Comparison of ENCODE assay signal across 10 cellular contexts in genomic region chr10:124703372-124703771, GRCh38. TPM values are rescaled to one million over a fixed set of nuclear protein-coding genes. Genes with fewer than 3 reads are reported as not detected.
A peak's percentile ranks its signal among the peaks of the same experiment; 100 is the strongest.
DNase-seq lines count a peak whose midpoint lies in the region; ATAC-seq and TF ChIP-seq lines count a peak whose summit lies in the region.
"Had no signal": no experiment of that assay in that cellular context is flagged by ENCODE, and none has a peak within 500 bp of the region (broad histone marks: within the 10 kb centered on the region; RNA-seq: fewer than 3 reads in every experiment).

No MANE protein-coding gene starts in this region.

- H3K9me3 Mint-ChIP-seq in CD8-positive, alpha-beta T cell: no peaks in the 10 kb centered on the region
- H3K9me3 Mint-ChIP-seq in activated CD4-positive, alpha-beta memory T cell treated with anti-CD3 and anti-CD28 coated beads, Interleukin-2, amount 10 ng/mL, durations not matched to agents 7 days and 5 days: no peaks in the 10 kb centered on the region

- intact Hi-C loops in CD8-positive, alpha-beta T cell (cut with DNase I, micrococcal nuclease): no loop called here
- intact Hi-C loops in left ventricle myocardium inferior (cut with micrococcal nuclease): loop anchor here (5.0 kb wide), 1 partner anchor 39 kb away; the partner anchor contains the start of gene FAM53B
- intact Hi-C loops in gastrocnemius medialis (cut with DNase I; ENCODE audit: low total_unique reads): no loop called here

- H3K4me3 ChIP-seq in CD8-positive, alpha-beta T cell (ENCODE audit: low read depth, low read length): no peak overlapping the region
- H3K4me3 ChIP-seq in left ventricle myocardium inferior: peak overlapping the region; percentile 45
- peak overlapping the region in 2 of 4 donors; percentile 3 to 28 for H3K4me3 ChIP-seq in gastrocnemius medialis

- no peak for DNase-seq in CD8-positive, alpha-beta T cell
- DNase-seq in activated CD4-positive, alpha-beta memory T cell treated with anti-CD3 and anti-CD28 coated beads, Interleukin-2, amount 10 ng/mL, durations not matched to agents 7 days and 5 days: no peak
- DNase-seq in left ventricle myocardium inferior (no peak), gastrocnemius medialis (no peak), NCI-H1092 treated with DMSO at 0.1 percent for 48 hours (lab: John Stamatoyannopoulos, UW) (no peak)
- DNase-seq: DMS79; effector CD8-positive, alpha-beta T cell had no signal

- H3K4me1 ChIP-seq in CD8-positive, alpha-beta T cell (ENCODE audit: insufficient read depth, low read length): peaks cover 83% of the 10 kb centered on the region
- H3K4me1 ChIP-seq in left ventricle myocardium inferior (peaks cover 100% of the 10 kb centered on the region), gastrocnemius medialis (peaks cover 100% of the 10 kb centered on the region in 2 donors)

- H3K9me3 ChIP-seq in CD8-positive, alpha-beta T cell (ENCODE audit: low read length): no peaks in the 10 kb centered on the region
- H3K9me3 ChIP-seq in left ventricle myocardium inferior (replicated peaks) (no peaks in the 10 kb centered on the region), gastrocnemius medialis (no peaks in the 10 kb centered on the region)

- POLR2A ChIA-PET in CD8-positive, alpha-beta T cell (lab: Charles Lee): interaction anchor here (7.2 kb wide), 1 partner anchor 15 kb away, joined by 43 read pairs; no protein-coding TSS in a partner anchor
- POLR2A ChIA-PET in activated CD4-positive, alpha-beta memory T cell treated with anti-CD3 and anti-CD28 coated beads, Interleukin-2, amount 10 ng/mL, durations not matched to agents 7 days and 5 days (lab: Charles Lee): interaction anchor here (1.2 to 15.0 kb wide), 7 partner anchors 6 to 38 kb away, joined by 5 to 460 read pairs (median 38); no protein-coding TSS in a partner anchor

- peak overlapping the region; percentile 97 for H3K27ac Mint-ChIP-seq in CD8-positive, alpha-beta T cell
- H3K27ac Mint-ChIP-seq in activated CD4-positive, alpha-beta memory T cell treated with anti-CD3 and anti-CD28 coated beads, Interleukin-2, amount 10 ng/mL, durations not matched to agents 7 days and 5 days: peak overlapping the region; percentile 96

- peaks cover 8% of the 10 kb centered on the region for H3K36me3 ChIP-seq in CD8-positive, alpha-beta T cell (ENCODE audit: insufficient read depth, low read length)
- H3K36me3 ChIP-seq in left ventricle myocardium inferior (peaks cover 9% of the 10 kb centered on the region), gastrocnemius medialis (no peaks in the 10 kb centered on the region)

- in situ Hi-C loops in gastrocnemius medialis (cut with MboI; ENCODE audit: low sequenced_read_pairs in 4 of 4): no loop called here

- ATAC-seq in CD8-positive, alpha-beta T cell: no peak
- no peak for ATAC-seq in gastrocnemius medialis
- ATAC-seq in GM21367 (IDR thresholded peaks at IDR 0.05; ENCODE audit: unreplicated experiment): no peak
- no peak for ATAC-seq in GM19035 (IDR thresholded peaks at IDR 0.05; ENCODE audit: unreplicated experiment)
- ATAC-seq in HG03520 (IDR thresholded peaks at IDR 0.05; ENCODE audit: unreplicated experiment): no peak

- peaks cover 49% of the 10 kb centered on the region for H3K36me3 Mint-ChIP-seq in CD8-positive, alpha-beta T cell
- H3K36me3 Mint-ChIP-seq in activated CD4-positive, alpha-beta memory T cell treated with anti-CD3 and anti-CD28 coated beads, Interleukin-2, amount 10 ng/mL, durations not matched to agents 7 days and 5 days (ENCODE audit: low read depth): peaks cover 68% of the 10 kb centered on the region

- H3K27ac ChIP-seq in CD8-positive, alpha-beta T cell (ENCODE audit: low read depth, low read length): no peak overlapping the region
- H3K27ac ChIP-seq in left ventricle myocardium inferior (replicated peaks): peak overlapping the region; percentile 92
- peak overlapping the region; percentile 93 to 98 (median 96) for H3K27ac ChIP-seq in gastrocnemius medialis

- H3K27me3 Mint-ChIP-seq in CD8-positive, alpha-beta T cell (ENCODE audit: low read depth): no peaks in the 10 kb centered on the region
- no peaks in the 10 kb centered on the region for H3K27me3 Mint-ChIP-seq in activated CD4-positive, alpha-beta memory T cell treated with anti-CD3 and anti-CD28 coated beads, Interleukin-2, amount 10 ng/mL, durations not matched to agents 7 days and 5 days

- CTCF ChIA-PET in CD8-positive, alpha-beta T cell (lab: Charles Lee): interaction anchor here (1.3 to 8.3 kb wide), 5 partner anchors 11 to 55 kb away, joined by 4 to 115 read pairs (median 6); no protein-coding TSS in a partner anchor
- CTCF ChIA-PET in activated CD4-positive, alpha-beta memory T cell treated with anti-CD3 and anti-CD28 coated beads, Interleukin-2, amount 10 ng/mL, durations not matched to agents 7 days and 5 days (lab: Charles Lee): interaction anchor here (1.3 to 11.4 kb wide), 5 partner anchors 10 to 55 kb away, joined by 3 to 162 read pairs (median 15); no protein-coding TSS in a partner anchor

- TF ChIP-seq CTCF in CD8-positive, alpha-beta T cell (IDR thresholded peaks at IDR 0.05): no peak
- TF ChIP-seq CTCF in left ventricle myocardium inferior (IDR thresholded peaks at IDR 0.05; ENCODE audit: borderline replicate concordance): no peak
- no peak for TF ChIP-seq CTCF in gastrocnemius medialis (IDR thresholded peaks at IDR 0.05 in 4 of 5, conservative IDR thresholded peaks at IDR 0.05 in 1 of 5)

- H3K4me3 Mint-ChIP-seq in CD8-positive, alpha-beta T cell: no peak overlapping the region
- H3K4me3 Mint-ChIP-seq in activated CD4-positive, alpha-beta memory T cell treated with anti-CD3 and anti-CD28 coated beads, Interleukin-2, amount 10 ng/mL, durations not matched to agents 7 days and 5 days: no peak overlapping the region

- no peaks in the 10 kb centered on the region for H3K27me3 ChIP-seq in CD8-positive, alpha-beta T cell (ENCODE audit: insufficient read depth, low read length)
- H3K27me3 ChIP-seq in left ventricle myocardium inferior (ENCODE audit: low read depth) (no peaks in the 10 kb centered on the region), gastrocnemius medialis (no peaks in the 10 kb centered on the region)

- TF ChIP-seq POLR2A in gastrocnemius medialis (IDR thresholded peaks at IDR 0.05): no peak

- peaks cover 93% of the 10 kb centered on the region for H3K4me1 Mint-ChIP-seq in CD8-positive, alpha-beta T cell (ENCODE audit: low read depth)
- H3K4me1 Mint-ChIP-seq in activated CD4-positive, alpha-beta memory T cell treated with anti-CD3 and anti-CD28 coated beads, Interleukin-2, amount 10 ng/mL, durations not matched to agents 7 days and 5 days: peaks cover 99% of the 10 kb centered on the region

RNA-seq across cellular contexts. Expression of gene FAM53B, which starts 40.8 kb away (rescaled TPM):
- 10 to 100 TPM; 51.9 to 57.1 TPM for total RNA-seq in CD8-positive, alpha-beta T cell
- 10 to 100 TPM; 44.9 to 46.6 TPM for total RNA-seq in activated CD4-positive, alpha-beta memory T cell treated with anti-CD3 and anti-CD28 coated beads, Interleukin-2, amount 10 ng/mL, durations not matched to agents 7 days and 5 days
- total RNA-seq in left ventricle myocardium inferior (53.4 TPM), gastrocnemius medialis (100 to 1,000 TPM; 140 to 253 (median 192) TPM)
